17 cellular contexts compared by ENCODE assay signal in the genomic region with DNA sequence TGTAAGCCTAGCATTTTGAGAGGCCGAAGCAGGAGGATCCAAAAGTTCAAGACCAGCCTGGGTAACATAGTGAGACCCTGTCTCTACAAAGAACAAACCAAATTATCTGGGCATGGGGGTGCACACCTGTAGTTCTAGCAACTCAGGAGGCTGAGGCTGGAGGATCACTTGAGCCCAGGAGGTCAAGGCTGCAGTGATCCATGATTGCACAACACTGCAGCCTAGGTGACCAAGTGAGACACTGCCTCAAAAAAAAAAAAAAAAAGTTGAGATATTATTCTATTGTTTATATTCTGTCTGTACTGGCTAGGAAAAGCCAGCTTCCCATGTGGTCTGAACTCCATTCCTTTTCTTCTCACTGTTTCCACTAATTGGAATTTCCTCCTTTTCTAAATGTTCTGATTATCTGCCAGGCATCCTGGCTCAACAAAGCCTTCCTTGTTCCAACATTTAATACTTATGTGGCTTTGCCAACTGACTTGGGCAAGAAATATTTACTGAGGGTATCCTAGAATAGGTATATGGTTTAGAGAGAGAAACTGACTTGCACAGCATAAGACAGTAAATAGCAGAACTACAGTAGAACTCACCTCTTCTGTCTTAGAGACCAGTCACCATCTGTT.
A peak's percentile ranks its signal among the peaks of the same experiment; 100 is the strongest.
DNase-seq lines count a peak whose midpoint lies in the region; ATAC-seq and TF ChIP-seq lines count a peak whose summit lies in the region.
"Had no signal": no experiment of that assay in that cellular context is flagged by ENCODE, and none has a peak within 500 bp of the region (broad histone marks: within the 10 kb centered on the region; RNA-seq: fewer than 3 reads in every experiment).

No MANE protein-coding gene starts in this region.

- TF ChIP-seq RAD21 in Ishikawa (IDR thresholded peaks at IDR 0.05; ENCODE audit: low read depth) = no peak

- no peak for TF ChIP-seq EP300 in Ishikawa (IDR thresholded peaks at IDR 0.05; ENCODE audit: borderline replicate concordance)

- TF ChIP-seq CTCF in astrocyte of the spinal cord (IDR thresholded peaks at IDR 0.05; ENCODE audit: low read depth, low read length) (no peak), fibroblast of the aortic adventitia (IDR thresholded peaks at IDR 0.05; ENCODE audit: insufficient read depth, low read length) (no peak)

- H3K4me3 ChIP-seq in astrocyte of the spinal cord (ENCODE audit: low read depth, low read length) (no peak overlapping the region), fibroblast of the aortic adventitia (ENCODE audit: low read depth, low read length) (no peak overlapping the region)

- DNase-seq in astrocyte of the spinal cord (ENCODE audit: low read depth, low spot score) (peak; percentile 40), fibroblast of the aortic adventitia (ENCODE audit: low read depth) (peak; percentile 44), NCI-H82 (lab: John Stamatoyannopoulos, UW) (no peak), activated gamma-delta T cell treated with Interleukin-2 at 50 U/mL for 16 hours (no peak), NCI-H524 (lab: John Stamatoyannopoulos, UW) (no peak)
- DNase-seq: COR-L47, DMS153, EL, H9, MM.1S, NCI-H1092 treated with DMSO at 0.1 percent for 48 hours, NCI-H1694, NCI-H226, NCI-H526 treated with DMSO at 0.1 percent for 48 hours, SHP77 treated with DMSO at 0.1 percent for 48 hours had no signal

- ATAC-seq in GM18498 (IDR thresholded peaks at IDR 0.05; ENCODE audit: unreplicated experiment) = no peak

- in situ Hi-C loops in astrocyte of the spinal cord (cut with HindIII; ENCODE audit: low sequenced_read_pairs) = no loop called here

TF ChIP-seq in Ishikawa, 13 proteins besides CTCF, POLR2A, EP300 and RAD21:
- TF ChIP-seq EGR1 (IDR thresholded peaks at IDR 0.05) (no peak), YY1 (IDR thresholded peaks at IDR 0.05; ENCODE audit: low read depth) (no peak), FOXM1 (IDR thresholded peaks at IDR 0.05; ENCODE audit: borderline replicate concordance, low read depth) (no peak), REST (IDR thresholded peaks at IDR 0.05; ENCODE audit: low read depth) (no peak), CREB1 (IDR thresholded peaks at IDR 0.05; ENCODE audit: low read depth) (no peak), TAF1 (IDR thresholded peaks at IDR 0.05; ENCODE audit: low read depth) (no peak), CEBPB (IDR thresholded peaks at IDR 0.05) (peak; percentile 75)
- TF ChIP-seq, protein P1, sequence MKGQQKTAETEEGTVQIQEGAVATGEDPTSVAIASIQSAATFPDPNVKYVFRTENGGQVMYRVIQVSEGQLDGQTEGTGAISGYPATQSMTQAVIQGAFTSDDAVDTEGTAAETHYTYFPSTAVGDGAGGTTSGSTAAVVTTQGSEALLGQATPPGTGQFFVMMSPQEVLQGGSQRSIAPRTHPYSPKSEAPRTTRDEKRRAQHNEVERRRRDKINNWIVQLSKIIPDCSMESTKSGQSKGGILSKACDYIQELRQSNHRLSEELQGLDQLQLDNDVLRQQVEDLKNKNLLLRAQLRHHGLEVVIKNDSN (IDR thresholded peaks at IDR 0.05) = no peak

Comparison
In these comparisons a context has a peak if more than half of its experiments do, and no peak if none do; other contexts are left out.
1. DNase-seq: peak in astrocyte of the spinal cord (single experiment) and fibroblast of the aortic adventitia (single experiment); none in NCI-H82 (single experiment), activated gamma-delta T cell treated with Interleukin-2 at 50 U/mL for 16 hours (single experiment) and NCI-H524 (0 of 2).